Comparison of ENCODE assay signal across 18 cellular contexts in genomic region chr5:170504598-170505266, GRCh38. TPM values are rescaled to one million over a fixed set of nuclear protein-coding genes. Genes with fewer than 3 reads are reported as not detected.
DNase-seq lines count a peak whose midpoint lies in the region; ATAC-seq, FAIRE-seq and TF ChIP-seq lines count a peak whose summit lies in the region.
"Had no signal": no experiment of that assay in that cellular context is flagged by ENCODE, and none has a peak within 500 bp of the region (broad histone marks: within the 10 kb centered on the region; RNA-seq: fewer than 3 reads in every experiment).

No MANE protein-coding gene starts in this region.

- H2AFZ ChIP-seq in GM23338 (peak overlapping the region; percentile 100), neural progenitor cell (replicated peaks) (peak overlapping the region; percentile 98)
- H2AFZ ChIP-seq: PC-9 had no signal

- H3K27me3 ChIP-seq in GM23338 (ENCODE audit: insufficient read depth) = peaks cover 40% of the 10 kb centered on the region
- H3K27me3 ChIP-seq in neural progenitor cell = peaks cover 35% of the 10 kb centered on the region
- H3K27me3 ChIP-seq: ovary had no signal

- peak overlapping the region; percentile 66 for H3K4me3 ChIP-seq in GM23338
- H3K4me3 ChIP-seq in epithelial cell of proximal tubule (ENCODE audit: low read depth, low read length) = peak overlapping the region; percentile 57
- peak overlapping the region; percentile 56 for H3K4me3 ChIP-seq in neural progenitor cell
- H3K4me3 ChIP-seq: ovary, PC-9 had no signal

- peaks cover 32% of the 10 kb centered on the region for H3K27me3 Mint-ChIP-seq in GM23338 (ENCODE audit: insufficient read depth, low read depth, poor library complexity)
- H3K27me3 Mint-ChIP-seq in neural progenitor cell (ENCODE audit: insufficient read depth, low read depth) = peaks cover 8% of the 10 kb centered on the region

- H3K9ac ChIP-seq in neural progenitor cell = no peak overlapping the region

- H3K9me3 Mint-ChIP-seq in GM23338 = peaks cover 3% of the 10 kb centered on the region; the same call in 1 of the 3 replicates
- H3K9me3 Mint-ChIP-seq in neural progenitor cell = no peaks in the 10 kb centered on the region
- H3K9me3 Mint-ChIP-seq: activated CD4-positive, alpha-beta memory T cell treated with anti-CD3 and anti-CD28 coated beads, Interleukin-2, amount 10 ng/mL, durations not matched to agents 7 days and 5 days; activated naive CD8-positive, alpha-beta T cell treated with anti-CD3 and anti-CD28 coated beads, Interleukin-2, amount 50 U/mL, for 24 hours; activated T-helper 1 cell treated with anti-CD3 and anti-CD28 coated beads, Interleukin-12 subunit alpha, Interleukin-12 subunit beta, Interleukin-2, Interleukin-4 antibody, amounts not matched to agents 30 ng/mL and 10 ng/mL and 1 ng/mL, durations not matched to agents 14 hours and 24 hours and 36 hours had no signal

- ATAC-seq in GM23338 (peak; percentile 4; the same call in 2 of the 3 replicates), GM18909 (IDR thresholded peaks at IDR 0.05; ENCODE audit: poor library complexity, unreplicated experiment) (no peak)
- ATAC-seq: activated naive CD8-positive, alpha-beta T cell treated with anti-CD3 and anti-CD28 coated beads, Interleukin-2, amount 50 U/mL, for 24 hours; HCT116 had no signal

- H3K4me1 ChIP-seq in GM23338 (ENCODE audit: insufficient read depth) = peaks cover 20% of the 10 kb centered on the region
- peaks cover 12% of the 10 kb centered on the region for H3K4me1 ChIP-seq in neural progenitor cell

- no peak overlapping the region for H3K27ac ChIP-seq in GM23338 (ENCODE audit: low read depth)
- H3K27ac ChIP-seq in neural progenitor cell = no peak overlapping the region
- H3K27ac ChIP-seq: ovary, PC-9 had no signal

- H3K4me2 ChIP-seq in GM23338 (peak overlapping the region; percentile 85), neural progenitor cell (peak overlapping the region; percentile 92)
- H3K4me2 ChIP-seq: PC-9 had no signal

- no peaks in the 10 kb centered on the region for H3K79me2 ChIP-seq in GM23338 (replicated peaks; ENCODE audit: insufficient read depth)
- no peaks in the 10 kb centered on the region for H3K79me2 ChIP-seq in neural progenitor cell (ENCODE audit: low read depth)

- no peaks in the 10 kb centered on the region for H3F3A ChIP-seq in GM23338 (replicated peaks; ENCODE audit: low read depth)
- H3F3A ChIP-seq in neural progenitor cell (ENCODE audit: low read depth) = peaks cover 9% of the 10 kb centered on the region

- no peaks in the 10 kb centered on the region for H3K9me3 ChIP-seq in neural progenitor cell (ENCODE audit: low read depth)
- H3K9me3 ChIP-seq: ovary had no signal

- H3K36me3 ChIP-seq in GM23338 (ENCODE audit: insufficient read depth) = no peaks in the 10 kb centered on the region
- no peaks in the 10 kb centered on the region for H3K36me3 ChIP-seq in neural progenitor cell
- H3K36me3 ChIP-seq: ovary had no signal

- peak overlapping the region; percentile 63 for H3K4me3 Mint-ChIP-seq in GM23338
- H3K4me3 Mint-ChIP-seq in neural progenitor cell = peak overlapping the region; percentile 78
- H3K4me3 Mint-ChIP-seq: activated CD4-positive, alpha-beta memory T cell treated with anti-CD3 and anti-CD28 coated beads, Interleukin-2, amount 10 ng/mL, durations not matched to agents 7 days and 5 days; activated naive CD8-positive, alpha-beta T cell treated with anti-CD3 and anti-CD28 coated beads, Interleukin-2, amount 50 U/mL, for 24 hours; activated T-helper 1 cell treated with anti-CD3 and anti-CD28 coated beads, Interleukin-12 subunit alpha, Interleukin-12 subunit beta, Interleukin-2, Interleukin-4 antibody, amounts not matched to agents 30 ng/mL and 10 ng/mL and 1 ng/mL, durations not matched to agents 14 hours and 24 hours and 36 hours had no signal

- FAIRE-seq in H54 (lab: Jason Lieb, UNC) = no peak
- FAIRE-seq: D721Med had no signal

- TF ChIP-seq POLR2A in H54 (IDR thresholded peaks at IDR 0.05; ENCODE audit: low read depth, low read length) = no peak

- H4K20me1 ChIP-seq in GM23338 (replicated peaks; ENCODE audit: insufficient read depth) (no peaks in the 10 kb centered on the region), neural progenitor cell (ENCODE audit: low read depth) (no peaks in the 10 kb centered on the region)

- no peak for TF ChIP-seq CTCF in GM23338 (conservative IDR thresholded peaks at IDR 0.05; ENCODE audit: low read depth in 2 of 2)
- no peak for TF ChIP-seq CTCF in epithelial cell of proximal tubule (conservative IDR thresholded peaks at IDR 0.05; ENCODE audit: low read depth, low read length)
- no peak for TF ChIP-seq CTCF in neural progenitor cell (IDR thresholded peaks at IDR 0.05)

- H3K27ac Mint-ChIP-seq in GM23338 (no peak overlapping the region), neural progenitor cell (peak overlapping the region; percentile 72)
- H3K27ac Mint-ChIP-seq: activated CD4-positive, alpha-beta memory T cell treated with anti-CD3 and anti-CD28 coated beads, Interleukin-2, amount 10 ng/mL, durations not matched to agents 7 days and 5 days; activated naive CD8-positive, alpha-beta T cell treated with anti-CD3 and anti-CD28 coated beads, Interleukin-2, amount 50 U/mL, for 24 hours; activated T-helper 1 cell treated with anti-CD3 and anti-CD28 coated beads, Interleukin-12 subunit alpha, Interleukin-12 subunit beta, Interleukin-2, Interleukin-4 antibody, amounts not matched to agents 30 ng/mL and 10 ng/mL and 1 ng/mL, durations not matched to agents 14 hours and 24 hours and 36 hours had no signal

- H3K9me2 ChIP-seq in GM23338 (ENCODE audit: insufficient read depth) = no peaks in the 10 kb centered on the region

- DNase-seq in GM23338 (ENCODE audit: low spot score) (peak; percentile 18), NCI-H2171 (lab: John Stamatoyannopoulos, UW) (peak; percentile 29), epithelial cell of proximal tubule (ENCODE audit: low read depth) (no peak), neural progenitor cell (ENCODE audit: low spot score) (no peak), kidney glomerular epithelial cell (lab: John Stamatoyannopoulos, UW) (no peak), H54 (ENCODE audit: insufficient read length, low spot score) (no peak), iPS-NIHi7 (ENCODE audit: extremely low spot score) (no peak)
- DNase-seq: activated CD4-positive, alpha-beta memory T cell treated with anti-CD3 and anti-CD28 coated beads, Interleukin-2, amount 10 ng/mL, durations not matched to agents 7 days and 5 days; activated naive CD8-positive, alpha-beta T cell treated with anti-CD3 and anti-CD28 coated beads, Interleukin-2, amount 50 U/mL, for 24 hours; NCI-H187; PC-9; stimulated activated CD4-positive, alpha-beta T cell treated with anti-CD3 and anti-CD28 coated beads, Interleukin-4, amount 100 ng/mL, for 4 hours had no signal

- peaks cover 21% of the 10 kb centered on the region for H3K4me1 Mint-ChIP-seq in GM23338
- H3K4me1 Mint-ChIP-seq in neural progenitor cell = peaks cover 33% of the 10 kb centered on the region
- H3K4me1 Mint-ChIP-seq: activated CD4-positive, alpha-beta memory T cell treated with anti-CD3 and anti-CD28 coated beads, Interleukin-2, amount 10 ng/mL, durations not matched to agents 7 days and 5 days; activated naive CD8-positive, alpha-beta T cell treated with anti-CD3 and anti-CD28 coated beads, Interleukin-2, amount 50 U/mL, for 24 hours had no signal

- H3K36me3 Mint-ChIP-seq in GM23338 (ENCODE audit: low read depth) (no peaks in the 10 kb centered on the region), neural progenitor cell (no peaks in the 10 kb centered on the region)

TF ChIP-seq in GM23338, 12 proteins besides CTCF, POLR2A, EP300 and RAD21 (continues in another document):
- TF ChIP-seq NANOG (IDR thresholded peaks at IDR 0.05; ENCODE audit: borderline replicate concordance) (no peak), EZH2phosphoT487 (IDR thresholded peaks at IDR 0.05; ENCODE audit: unreplicated experiment) (no peak), POLR2AphosphoS5 (IDR thresholded peaks at IDR 0.05; ENCODE audit: low read depth) (no peak)

RNA-seq across cellular contexts. Expression of gene KCNIP1, which starts 0.9 kb away (rescaled TPM):
- total RNA-seq in GM23338 (2014; rRNA removed; shearing (Covaris generic)) = 0.31 and 3.0 TPM in 2 replicates
- polyA plus RNA-seq in GM23338 (2016; fragmentation: Nextera tagmentation; extraction: Ambion mirVana) = 0.42 and 0.87 TPM in 2 replicates
- total RNA-seq in epithelial cell of proximal tubule (2.0 and 3.3 TPM in 2 replicates), neural progenitor cell (ENCODE audit: low replicate concordance) (2.4 and 2.8 TPM in 2 replicates)
- total RNA-seq: activated CD4-positive, alpha-beta memory T cell treated with anti-CD3 and anti-CD28 coated beads, Interleukin-2, amount 10 ng/mL, durations not matched to agents 7 days and 5 days; activated T-helper 1 cell treated with anti-CD3 and anti-CD28 coated beads, Interleukin-12 subunit alpha, Interleukin-12 subunit beta, Interleukin-2, Interleukin-4 antibody, amounts not matched to agents 30 ng/mL and 10 ng/mL and 1 ng/mL, durations not matched to agents 14 hours and 24 hours and 36 hours; MCF 10A; PC-9 had no signal

Comparison
In these comparisons a context has a peak if more than half of its experiments do, and no peak if none do; other contexts are left out.
1. DNase-seq: peak in GM23338 (single experiment) and NCI-H2171 (single experiment); none in epithelial cell of proximal tubule (single experiment), neural progenitor cell (single experiment), kidney glomerular epithelial cell (single experiment), H54 (single experiment) and iPS-NIHi7 (single experiment).
2. Peak in every context shown above with its lines, with median percentiles within 50 percentile points of each other: H3K4me3 ChIP-seq.